2 cellular contexts compared by ENCODE assay signal in genomic region chr1:10522324-10522860, GRCh38.
TF ChIP-seq lines count a peak whose summit lies in the region.

No MANE protein-coding gene starts in this region.

TF ChIP-seq in WTC11, 78 proteins besides CTCF, POLR2A, EP300 and RAD21 (continued from another document and continues in another):
- TF ChIP-seq FOXP4 (CRISPR knock-in tag; IDR thresholded peaks at IDR 0.05), result no peak
- TF ChIP-seq, protein P1, sequence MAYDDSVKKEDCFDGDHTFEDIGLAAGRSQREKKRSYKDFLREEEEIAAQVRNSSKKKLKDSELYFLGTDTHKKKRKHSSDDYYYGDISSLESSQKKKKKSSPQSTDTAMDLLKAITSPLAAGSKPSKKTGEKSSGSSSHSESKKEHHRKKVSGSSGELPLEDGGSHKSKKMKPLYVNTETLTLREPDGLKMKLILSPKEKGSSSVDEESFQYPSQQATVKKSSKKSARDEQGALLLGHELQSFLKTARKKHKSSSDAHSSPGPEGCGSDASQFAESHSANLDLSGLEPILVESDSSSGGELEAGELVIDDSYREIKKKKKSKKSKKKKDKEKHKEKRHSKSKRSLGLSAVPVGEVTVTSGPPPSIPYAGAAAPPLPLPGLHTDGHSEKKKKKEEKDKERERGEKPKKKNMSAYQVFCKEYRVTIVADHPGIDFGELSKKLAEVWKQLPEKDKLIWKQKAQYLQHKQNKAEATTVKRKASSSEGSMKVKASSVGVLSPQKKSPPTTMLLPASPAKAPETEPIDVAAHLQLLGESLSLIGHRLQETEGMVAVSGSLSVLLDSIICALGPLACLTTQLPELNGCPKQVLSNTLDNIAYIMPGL (CRISPR knock-in tag; IDR thresholded peaks at IDR 0.05), result no peak
- no peak for TF ChIP-seq GTF2I (CRISPR knock-in tag; conservative IDR thresholded peaks at IDR 0.05)
- TF ChIP-seq, protein P2, sequence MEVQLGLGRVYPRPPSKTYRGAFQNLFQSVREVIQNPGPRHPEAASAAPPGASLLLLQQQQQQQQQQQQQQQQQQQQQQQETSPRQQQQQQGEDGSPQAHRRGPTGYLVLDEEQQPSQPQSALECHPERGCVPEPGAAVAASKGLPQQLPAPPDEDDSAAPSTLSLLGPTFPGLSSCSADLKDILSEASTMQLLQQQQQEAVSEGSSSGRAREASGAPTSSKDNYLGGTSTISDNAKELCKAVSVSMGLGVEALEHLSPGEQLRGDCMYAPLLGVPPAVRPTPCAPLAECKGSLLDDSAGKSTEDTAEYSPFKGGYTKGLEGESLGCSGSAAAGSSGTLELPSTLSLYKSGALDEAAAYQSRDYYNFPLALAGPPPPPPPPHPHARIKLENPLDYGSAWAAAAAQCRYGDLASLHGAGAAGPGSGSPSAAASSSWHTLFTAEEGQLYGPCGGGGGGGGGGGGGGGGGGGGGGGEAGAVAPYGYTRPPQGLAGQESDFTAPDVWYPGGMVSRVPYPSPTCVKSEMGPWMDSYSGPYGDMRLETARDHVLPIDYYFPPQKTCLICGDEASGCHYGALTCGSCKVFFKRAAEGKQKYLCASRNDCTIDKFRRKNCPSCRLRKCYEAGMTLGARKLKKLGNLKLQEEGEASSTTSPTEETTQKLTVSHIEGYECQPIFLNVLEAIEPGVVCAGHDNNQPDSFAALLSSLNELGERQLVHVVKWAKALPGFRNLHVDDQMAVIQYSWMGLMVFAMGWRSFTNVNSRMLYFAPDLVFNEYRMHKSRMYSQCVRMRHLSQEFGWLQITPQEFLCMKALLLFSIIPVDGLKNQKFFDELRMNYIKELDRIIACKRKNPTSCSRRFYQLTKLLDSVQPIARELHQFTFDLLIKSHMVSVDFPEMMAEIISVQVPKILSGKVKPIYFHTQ (CRISPR knock-in tag; IDR thresholded peaks at IDR 0.05), result no peak
- no peak for TF ChIP-seq RELA (CRISPR knock-in tag; IDR thresholded peaks at IDR 0.05; ENCODE audit: borderline replicate concordance)
- TF ChIP-seq, protein P3, sequence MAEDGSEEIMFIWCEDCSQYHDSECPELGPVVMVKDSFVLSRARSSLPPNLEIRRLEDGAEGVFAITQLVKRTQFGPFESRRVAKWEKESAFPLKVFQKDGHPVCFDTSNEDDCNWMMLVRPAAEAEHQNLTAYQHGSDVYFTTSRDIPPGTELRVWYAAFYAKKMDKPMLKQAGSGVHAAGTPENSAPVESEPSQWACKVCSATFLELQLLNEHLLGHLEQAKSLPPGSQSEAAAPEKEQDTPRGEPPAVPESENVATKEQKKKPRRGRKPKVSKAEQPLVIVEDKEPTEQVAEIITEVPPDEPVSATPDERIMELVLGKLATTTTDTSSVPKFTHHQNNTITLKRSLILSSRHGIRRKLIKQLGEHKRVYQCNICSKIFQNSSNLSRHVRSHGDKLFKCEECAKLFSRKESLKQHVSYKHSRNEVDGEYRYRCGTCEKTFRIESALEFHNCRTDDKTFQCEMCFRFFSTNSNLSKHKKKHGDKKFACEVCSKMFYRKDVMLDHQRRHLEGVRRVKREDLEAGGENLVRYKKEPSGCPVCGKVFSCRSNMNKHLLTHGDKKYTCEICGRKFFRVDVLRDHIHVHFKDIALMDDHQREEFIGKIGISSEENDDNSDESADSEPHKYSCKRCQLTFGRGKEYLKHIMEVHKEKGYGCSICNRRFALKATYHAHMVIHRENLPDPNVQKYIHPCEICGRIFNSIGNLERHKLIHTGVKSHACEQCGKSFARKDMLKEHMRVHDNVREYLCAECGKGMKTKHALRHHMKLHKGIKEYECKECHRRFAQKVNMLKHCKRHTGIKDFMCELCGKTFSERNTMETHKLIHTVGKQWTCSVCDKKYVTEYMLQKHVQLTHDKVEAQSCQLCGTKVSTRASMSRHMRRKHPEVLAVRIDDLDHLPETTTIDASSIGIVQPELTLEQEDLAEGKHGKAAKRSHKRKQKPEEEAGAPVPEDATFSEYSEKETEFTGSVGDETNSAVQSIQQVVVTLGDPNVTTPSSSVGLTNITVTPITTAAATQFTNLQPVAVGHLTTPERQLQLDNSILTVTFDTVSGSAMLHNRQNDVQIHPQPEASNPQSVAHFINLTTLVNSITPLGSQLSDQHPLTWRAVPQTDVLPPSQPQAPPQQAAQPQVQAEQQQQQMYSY (CRISPR knock-in tag; IDR thresholded peaks at IDR 0.05), result no peak
- TF ChIP-seq ZNF317 (CRISPR knock-in tag; IDR thresholded peaks at IDR 0.05; ENCODE audit: borderline replicate concordance, low read depth), result no peak
- TF ChIP-seq GABPB1 (CRISPR knock-in tag; IDR thresholded peaks at IDR 0.05), result no peak
- TF ChIP-seq, protein P4, sequence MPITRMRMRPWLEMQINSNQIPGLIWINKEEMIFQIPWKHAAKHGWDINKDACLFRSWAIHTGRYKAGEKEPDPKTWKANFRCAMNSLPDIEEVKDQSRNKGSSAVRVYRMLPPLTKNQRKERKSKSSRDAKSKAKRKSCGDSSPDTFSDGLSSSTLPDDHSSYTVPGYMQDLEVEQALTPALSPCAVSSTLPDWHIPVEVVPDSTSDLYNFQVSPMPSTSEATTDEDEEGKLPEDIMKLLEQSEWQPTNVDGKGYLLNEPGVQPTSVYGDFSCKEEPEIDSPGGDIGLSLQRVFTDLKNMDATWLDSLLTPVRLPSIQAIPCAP (CRISPR knock-in tag; IDR thresholded peaks at IDR 0.05), result no peak
- TF ChIP-seq ELF4 (CRISPR knock-in tag; IDR thresholded peaks at IDR 0.05; ENCODE audit: low read depth), result no peak
- TF ChIP-seq TP53 (CRISPR knock-in tag; IDR thresholded peaks at IDR 0.05), result no peak
- TF ChIP-seq TEAD1 (CRISPR knock-in tag; IDR thresholded peaks at IDR 0.05), result no peak
- TF ChIP-seq NR3C1 (CRISPR knock-in tag; conservative IDR thresholded peaks at IDR 0.05; ENCODE audit: low read depth), result no peak

TF ChIP-seq in SK-N-SH treated with all-trans-retinoic acid at 6 μM for 48 hours, 23 proteins besides CTCF, POLR2A, EP300 and RAD21 (continued from another document):
- TF ChIP-seq TOX (CRISPR knock-in tag; IDR thresholded peaks at IDR 0.05; ENCODE audit: borderline replicate concordance), result no peak
- no peak for TF ChIP-seq OSR1 (CRISPR knock-in tag; IDR thresholded peaks at IDR 0.05)
- TF ChIP-seq PATZ1 (CRISPR knock-in tag; IDR thresholded peaks at IDR 0.05; ENCODE audit: borderline replicate concordance), result no peak
- TF ChIP-seq POU6F1 (CRISPR knock-in tag; IDR thresholded peaks at IDR 0.05; ENCODE audit: borderline replicate concordance, low read depth), result no peak
TF ChIP-seq in SK-N-SH treated with all-trans-retinoic acid at 6 μM for 48 hours: peak in this region for 0.
